ENCODE assay signal across 8 cellular contexts in the genomic region with DNA sequence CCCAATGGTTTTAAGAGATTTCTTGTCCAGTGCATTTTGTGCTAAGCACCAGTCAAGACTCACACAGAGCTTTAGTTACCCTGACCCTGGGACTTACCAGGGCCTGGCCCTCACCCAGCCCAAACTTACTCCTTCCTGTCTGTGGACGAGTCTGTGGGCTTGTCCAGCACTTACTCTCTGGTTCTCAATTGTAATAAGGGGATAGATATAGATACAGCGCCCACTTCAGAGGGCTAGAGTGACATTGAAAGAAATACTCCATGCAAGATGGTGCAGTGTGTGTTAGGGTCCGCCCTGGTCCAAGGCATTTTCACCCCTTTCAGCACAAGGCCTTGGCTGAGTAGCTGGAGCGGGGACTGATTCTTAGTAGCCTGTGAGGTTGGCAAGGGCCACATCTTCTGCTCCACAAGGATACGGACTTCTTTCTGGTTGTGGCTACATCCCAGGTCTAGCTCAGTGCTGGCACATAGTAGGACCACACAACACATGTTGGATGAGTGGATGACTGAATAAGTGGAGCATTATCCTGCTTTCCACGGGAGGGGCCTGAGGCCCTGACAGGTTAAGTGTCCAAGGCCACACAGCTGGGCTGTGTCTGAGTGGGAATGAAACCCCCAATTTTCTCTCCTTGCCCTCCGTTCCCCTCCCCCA. TPM values are rescaled to one million over a fixed set of nuclear protein-coding genes. Genes with fewer than 3 reads are reported as not detected.
DNase-seq lines count a peak whose midpoint lies in the region; ATAC-seq and TF ChIP-seq lines count a peak whose summit lies in the region.

No MANE protein-coding gene starts in this region.

- H3K9ac ChIP-seq in colonic mucosa (ENCODE audit: low read depth in 2 of 2, low read length in 2 of 2) = peak overlapping the region in 1 of 2 donors; percentile 15

- no peak for DNase-seq in stimulated activated naive CD8-positive, alpha-beta T cell treated with anti-CD3 and anti-CD28 coated beads, Interleukin-15, Interleukin-2, amounts not matched to agents 100 U/mL and 50 U/mL, for 24 hours
- DNase-seq in colonic mucosa = no peak
- DNase-seq in natural killer cell treated with Interleukin-12 subunit alpha and Interleukin-12 subunit beta and Interleukin-15 and Interleukin-18, amount 100 ng/mL, for 72 hours (ENCODE audit: low spot score) = no peak
- DNase-seq in aorta = peak in 1 of 2 donors; percentile 55
- no peak for DNase-seq in COLO668 (lab: John Stamatoyannopoulos, UW; ENCODE audit: unreplicated experiment)
- no peak for DNase-seq in NCI-H128 (lab: John Stamatoyannopoulos, UW; ENCODE audit: unreplicated experiment)

- peak overlapping the region; percentile 58 for H3K4me3 Mint-ChIP-seq in stimulated activated naive CD8-positive, alpha-beta T cell treated with anti-CD3 and anti-CD28 coated beads, Interleukin-15, Interleukin-2, amounts not matched to agents 100 ng/mL and 50 ng/mL, for 24 hours
- peak overlapping the region; percentile 82 for H3K4me3 Mint-ChIP-seq in natural killer cell treated with Interleukin-12 subunit alpha and Interleukin-12 subunit beta and Interleukin-15 and Interleukin-18, amount 100 ng/mL, for 72 hours

- H3K27me3 ChIP-seq in colonic mucosa = no peaks in the 10 kb centered on the region
- H3K27me3 ChIP-seq in aorta (ENCODE audit: control insufficient read depth in 1 of 2, insufficient read depth in 2 of 2, low read length in 1 of 2) = no peaks in the 10 kb centered on the region

- H3K9me3 ChIP-seq in colonic mucosa (no peaks in the 10 kb centered on the region), aorta (ENCODE audit: control insufficient read depth, low read length) (no peaks in the 10 kb centered on the region)

- intact Hi-C loops in colonic mucosa (cut with DNase I) = no loop called here
- intact Hi-C loops in aorta (cut with DNase I) = loop anchor here in 1 of 2 donors (10.0 kb wide), 1 partner anchor 102 kb away; the partner anchor contains the start of gene KANSL3

- peak overlapping the region; percentile 92 for H3K27ac Mint-ChIP-seq in stimulated activated naive CD8-positive, alpha-beta T cell treated with anti-CD3 and anti-CD28 coated beads, Interleukin-15, Interleukin-2, amounts not matched to agents 100 ng/mL and 50 ng/mL, for 24 hours
- peak overlapping the region; percentile 94 to 98 for H3K27ac Mint-ChIP-seq in natural killer cell treated with Interleukin-12 subunit alpha and Interleukin-12 subunit beta and Interleukin-15 and Interleukin-18, amount 100 ng/mL, for 72 hours

- WGBS in aorta, 2 donors = 40 to 45% methylated on average over 7 of the region's 7 CpGs

- H3K4me3 ChIP-seq in colonic mucosa (no peak overlapping the region), aorta (ENCODE audit: low read length in 2 of 2) (no peak overlapping the region)

- no peak for ATAC-seq in stimulated activated naive CD8-positive, alpha-beta T cell treated with anti-CD3 and anti-CD28 coated beads, Interleukin-15, Interleukin-2, amounts not matched to agents 100 U/mL and 50 U/mL, for 24 hours
- ATAC-seq in natural killer cell treated with Interleukin-12 subunit alpha and Interleukin-12 subunit beta and Interleukin-15 and Interleukin-18, amount 100 ng/mL, for 72 hours = no peak
- ATAC-seq in aorta (ENCODE audit: low FRiP score) (no peak), GM19397 (IDR thresholded peaks at IDR 0.05; ENCODE audit: unreplicated experiment) (no peak)

- H3K4me1 Mint-ChIP-seq in stimulated activated naive CD8-positive, alpha-beta T cell treated with anti-CD3 and anti-CD28 coated beads, Interleukin-15, Interleukin-2, amounts not matched to agents 100 ng/mL and 50 ng/mL, for 24 hours (ENCODE audit: low read depth) = peaks cover 75% of the 10 kb centered on the region
- H3K4me1 Mint-ChIP-seq in natural killer cell treated with Interleukin-12 subunit alpha and Interleukin-12 subunit beta and Interleukin-15 and Interleukin-18, amount 100 ng/mL, for 72 hours (ENCODE audit: low read depth in 2 of 2) = peaks cover 62 to 66% of the 10 kb centered on the region in 2 donors

- no peaks in the 10 kb centered on the region for H3K9me3 Mint-ChIP-seq in stimulated activated naive CD8-positive, alpha-beta T cell treated with anti-CD3 and anti-CD28 coated beads, Interleukin-15, Interleukin-2, amounts not matched to agents 100 ng/mL and 50 ng/mL, for 24 hours
- no peaks in the 10 kb centered on the region for H3K9me3 Mint-ChIP-seq in natural killer cell treated with Interleukin-12 subunit alpha and Interleukin-12 subunit beta and Interleukin-15 and Interleukin-18, amount 100 ng/mL, for 72 hours

- H3K4me1 ChIP-seq in colonic mucosa (peaks cover 15% of the 10 kb centered on the region), aorta (ENCODE audit: control insufficient read depth in 1 of 2, insufficient read depth in 2 of 2, low read length in 2 of 2) (peaks cover 4 to 6% of the 10 kb centered on the region in 2 donors)

- no peaks in the 10 kb centered on the region for H3K36me3 Mint-ChIP-seq in stimulated activated naive CD8-positive, alpha-beta T cell treated with anti-CD3 and anti-CD28 coated beads, Interleukin-15, Interleukin-2, amounts not matched to agents 100 ng/mL and 50 ng/mL, for 24 hours (ENCODE audit: low read depth)
- H3K36me3 Mint-ChIP-seq in natural killer cell treated with Interleukin-12 subunit alpha and Interleukin-12 subunit beta and Interleukin-15 and Interleukin-18, amount 100 ng/mL, for 72 hours = no peaks in the 10 kb centered on the region

- H3K27ac ChIP-seq in colonic mucosa = peak overlapping the region; percentile 72
- H3K27ac ChIP-seq in aorta (ENCODE audit: low read depth in 1 of 2, low read length in 2 of 2) = peak overlapping the region; percentile 97 to 98

- H3K36me3 ChIP-seq in colonic mucosa (no peaks in the 10 kb centered on the region), aorta (ENCODE audit: control insufficient read depth in 1 of 2, insufficient read depth in 2 of 2, low read length in 1 of 2) (no peaks in the 10 kb centered on the region)

- no peaks in the 10 kb centered on the region for H3K27me3 Mint-ChIP-seq in stimulated activated naive CD8-positive, alpha-beta T cell treated with anti-CD3 and anti-CD28 coated beads, Interleukin-15, Interleukin-2, amounts not matched to agents 100 ng/mL and 50 ng/mL, for 24 hours
- no peaks in the 10 kb centered on the region for H3K27me3 Mint-ChIP-seq in natural killer cell treated with Interleukin-12 subunit alpha and Interleukin-12 subunit beta and Interleukin-15 and Interleukin-18, amount 100 ng/mL, for 72 hours

- no peak for TF ChIP-seq CTCF in colonic mucosa (IDR thresholded peaks at IDR 0.05)

RNA-seq across cellular contexts. Expression of gene ARID5A, which starts 3.8 kb away (rescaled TPM):
- total RNA-seq in colonic mucosa (10 to 100 TPM in 1 of 2 donors, 1 to 10 TPM in 1; 6.9 to 16.4 TPM), aorta (100 to 1,000 TPM; 107 to 257 TPM)
- 100 to 1,000 TPM in 1 of 2 donors, 10 to 100 TPM in 1; 81.4 to 115 TPM for total RNA-seq in natural killer cell treated with Interleukin-12 subunit alpha and Interleukin-12 subunit beta and Interleukin-15 and Interleukin-18, amount 100 ng/mL, for 72 hours
- 100 to 1,000 TPM in 1 of 2 donors, 10 to 100 TPM in 1; 51.5 to 264 TPM for polyA plus RNA-seq in aorta

RNA-seq across cellular contexts. Expression of gene NEURL3, which starts 27.6 kb away (rescaled TPM):
- total RNA-seq in colonic mucosa = 1 to 10 TPM; 2.5 to 2.6 TPM
- total RNA-seq in natural killer cell treated with Interleukin-12 subunit alpha and Interleukin-12 subunit beta and Interleukin-15 and Interleukin-18, amount 100 ng/mL, for 72 hours = under 1 TPM in 1 of 2 donors, not detected in 1; 0.64 TPM
- under 1 TPM in 1 of 2 donors, not detected in 1; 0.33 TPM for total RNA-seq in aorta
- polyA plus RNA-seq in aorta = under 1 TPM in 1 of 2 donors, not detected in 1; 0.75 TPM

Comparison
In these comparisons a context has a peak if more than half of its experiments do, and no peak if none do; other contexts are left out.
1. RNA of gene ARID5A, which starts 3.8 kb away (total RNA-seq): 107 to 257 TPM in aorta and 81.4 to 115 TPM in natural killer cell treated with Interleukin-12 subunit alpha and Interleukin-12 subunit beta and Interleukin-15 and Interleukin-18, amount 100 ng/mL, for 72 hours; 6.9 to 16.4 TPM in colonic mucosa; every median in the first group is over 4 times any median in the second.